1 cellular context compared by ENCODE assay signal in the genomic region with DNA sequence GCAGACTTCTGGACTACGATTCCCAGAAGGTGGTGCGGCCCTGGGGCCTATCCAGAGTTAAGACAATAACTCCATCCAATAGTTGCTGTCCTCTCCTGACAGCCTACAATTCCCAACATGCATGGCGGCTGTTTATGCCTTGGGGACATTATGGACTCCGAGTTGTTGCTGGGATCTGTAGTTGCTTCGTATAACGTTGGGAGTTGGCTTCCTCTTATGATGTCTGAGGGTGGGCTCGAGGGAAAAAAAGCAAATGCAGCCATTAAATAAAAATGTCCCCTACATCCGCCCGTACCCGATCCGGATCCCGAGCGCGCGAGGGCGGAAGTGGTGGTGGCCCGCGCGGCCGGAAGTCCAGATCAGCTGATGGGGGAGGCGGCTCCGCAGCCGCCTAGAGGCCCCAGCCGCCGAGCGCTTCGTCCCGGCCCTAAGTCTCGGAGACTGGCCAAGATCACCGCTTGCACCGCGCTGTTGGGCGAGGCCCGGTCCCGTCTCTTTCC.
TF ChIP-seq lines count a peak whose summit lies in the region.

TSS of gene ZSWIM8 (plus strand) at position 386 of the 500 bp plus-strand sequence. CDS start 273 bp downstream, outside the sequence.

TF ChIP-seq in HepG2, 621 proteins besides CTCF, POLR2A, EP300 and RAD21 (continued from another document):
- TF ChIP-seq ZBTB25 (CRISPR knock-in tag; IDR thresholded peaks at IDR 0.05) (no peak), IRF2 (CRISPR knock-in tag; IDR thresholded peaks at IDR 0.05) (0 out of 2 replicates have a peak, but pooled peaks have one; percentile 23), TP53 (CRISPR knock-in tag; conservative IDR thresholded peaks at IDR 0.05) (no peak), HNRNPL (IDR thresholded peaks at IDR 0.05; ENCODE audit: low read depth, low read length) (no peak), NPAS2 (CRISPR knock-in tag; IDR thresholded peaks at IDR 0.05; ENCODE audit: borderline replicate concordance) (no peak), ZNF460 (CRISPR knock-in tag; IDR thresholded peaks at IDR 0.05; ENCODE audit: borderline replicate concordance) (no peak), HOMEZ (CRISPR knock-in tag; IDR thresholded peaks at IDR 0.05; ENCODE audit: low read depth) (peak; percentile 57; the same call in 1 of the 2 replicates), ZNF616 (CRISPR knock-in tag; IDR thresholded peaks at IDR 0.05; ENCODE audit: low read depth) (no peak), FOSL2 (CRISPR knock-in tag; IDR thresholded peaks at IDR 0.05) (0 out of 2 replicates have a peak, but pooled peaks have one; percentile 4), POLR2G (IDR thresholded peaks at IDR 0.05; ENCODE audit: low read depth, low read length) (peak; percentile 68), ZNF224 (CRISPR knock-in tag; IDR thresholded peaks at IDR 0.05) (no peak), MYPOP (CRISPR knock-in tag; IDR thresholded peaks at IDR 0.05) (no peak; the same call in 1 of the 2 replicates), ZBTB44 (CRISPR knock-in tag; IDR thresholded peaks at IDR 0.05) (no peak), HES4 (CRISPR knock-in tag; IDR thresholded peaks at IDR 0.05; ENCODE audit: borderline replicate concordance) (no peak)
- TF ChIP-seq, protein P1, sequence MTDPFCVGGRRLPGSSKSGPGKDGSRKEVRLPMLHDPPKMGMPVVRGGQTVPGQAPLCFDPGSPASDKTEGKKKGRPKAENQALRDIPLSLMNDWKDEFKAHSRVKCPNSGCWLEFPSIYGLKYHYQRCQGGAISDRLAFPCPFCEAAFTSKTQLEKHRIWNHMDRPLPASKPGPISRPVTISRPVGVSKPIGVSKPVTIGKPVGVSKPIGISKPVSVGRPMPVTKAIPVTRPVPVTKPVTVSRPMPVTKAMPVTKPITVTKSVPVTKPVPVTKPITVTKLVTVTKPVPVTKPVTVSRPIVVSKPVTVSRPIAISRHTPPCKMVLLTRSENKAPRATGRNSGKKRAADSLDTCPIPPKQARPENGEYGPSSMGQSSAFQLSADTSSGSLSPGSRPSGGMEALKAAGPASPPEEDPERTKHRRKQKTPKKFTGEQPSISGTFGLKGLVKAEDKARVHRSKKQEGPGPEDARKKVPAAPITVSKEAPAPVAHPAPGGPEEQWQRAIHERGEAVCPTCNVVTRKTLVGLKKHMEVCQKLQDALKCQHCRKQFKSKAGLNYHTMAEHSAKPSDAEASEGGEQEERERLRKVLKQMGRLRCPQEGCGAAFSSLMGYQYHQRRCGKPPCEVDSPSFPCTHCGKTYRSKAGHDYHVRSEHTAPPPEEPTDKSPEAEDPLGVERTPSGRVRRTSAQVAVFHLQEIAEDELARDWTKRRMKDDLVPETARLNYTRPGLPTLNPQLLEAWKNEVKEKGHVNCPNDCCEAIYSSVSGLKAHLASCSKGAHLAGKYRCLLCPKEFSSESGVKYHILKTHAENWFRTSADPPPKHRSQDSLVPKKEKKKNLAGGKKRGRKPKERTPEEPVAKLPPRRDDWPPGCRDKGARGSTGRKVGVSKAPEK (CRISPR knock-in tag; IDR thresholded peaks at IDR 0.05; ENCODE audit: borderline replicate concordance), result no peak
- TF ChIP-seq, protein P2, sequence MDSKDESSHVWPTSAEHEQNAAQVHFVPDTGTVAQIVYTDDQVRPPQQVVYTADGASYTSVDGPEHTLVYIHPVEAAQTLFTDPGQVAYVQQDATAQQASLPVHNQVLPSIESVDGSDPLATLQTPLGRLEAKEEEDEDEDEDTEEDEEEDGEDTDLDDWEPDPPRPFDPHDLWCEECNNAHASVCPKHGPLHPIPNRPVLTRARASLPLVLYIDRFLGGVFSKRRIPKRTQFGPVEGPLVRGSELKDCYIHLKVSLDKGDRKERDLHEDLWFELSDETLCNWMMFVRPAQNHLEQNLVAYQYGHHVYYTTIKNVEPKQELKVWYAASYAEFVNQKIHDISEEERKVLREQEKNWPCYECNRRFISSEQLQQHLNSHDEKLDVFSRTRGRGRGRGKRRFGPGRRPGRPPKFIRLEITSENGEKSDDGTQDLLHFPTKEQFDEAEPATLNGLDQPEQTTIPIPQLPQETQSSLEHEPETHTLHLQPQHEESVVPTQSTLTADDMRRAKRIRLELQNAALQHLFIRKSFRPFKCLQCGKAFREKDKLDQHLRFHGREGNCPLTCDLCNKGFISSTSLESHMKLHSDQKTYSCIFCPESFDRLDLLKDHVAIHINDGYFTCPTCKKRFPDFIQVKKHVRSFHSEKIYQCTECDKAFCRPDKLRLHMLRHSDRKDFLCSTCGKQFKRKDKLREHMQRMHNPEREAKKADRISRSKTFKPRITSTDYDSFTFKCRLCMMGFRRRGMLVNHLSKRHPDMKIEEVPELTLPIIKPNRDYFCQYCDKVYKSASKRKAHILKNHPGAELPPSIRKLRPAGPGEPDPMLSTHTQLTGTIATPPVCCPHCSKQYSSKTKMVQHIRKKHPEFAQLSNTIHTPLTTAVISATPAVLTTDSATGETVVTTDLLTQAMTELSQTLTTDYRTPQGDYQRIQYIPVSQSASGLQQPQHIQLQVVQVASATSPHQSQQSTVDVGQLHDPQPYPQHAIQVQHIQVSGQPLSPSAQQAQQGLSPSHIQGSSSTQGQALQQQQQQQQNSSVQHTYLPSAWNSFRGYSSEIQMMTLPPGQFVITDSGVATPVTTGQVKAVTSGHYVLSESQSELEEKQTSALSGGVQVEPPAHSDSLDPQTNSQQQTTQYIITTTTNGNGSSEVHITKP (CRISPR knock-in tag; IDR thresholded peaks at IDR 0.05; ENCODE audit: low read depth), result 0 out of 2 replicates have a peak, but pooled peaks have one; percentile 68
- TF ChIP-seq, protein P3, sequence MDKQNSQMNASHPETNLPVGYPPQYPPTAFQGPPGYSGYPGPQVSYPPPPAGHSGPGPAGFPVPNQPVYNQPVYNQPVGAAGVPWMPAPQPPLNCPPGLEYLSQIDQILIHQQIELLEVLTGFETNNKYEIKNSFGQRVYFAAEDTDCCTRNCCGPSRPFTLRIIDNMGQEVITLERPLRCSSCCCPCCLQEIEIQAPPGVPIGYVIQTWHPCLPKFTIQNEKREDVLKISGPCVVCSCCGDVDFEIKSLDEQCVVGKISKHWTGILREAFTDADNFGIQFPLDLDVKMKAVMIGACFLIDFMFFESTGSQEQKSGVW (CRISPR knock-in tag; IDR thresholded peaks at IDR 0.05; ENCODE audit: borderline replicate concordance), result no peak
TF ChIP-seq in HepG2: peak in this region for 120.
